In genomic region chr11:129768356-129768755, GRCh38 we compare ENCODE assay signal across 22 cellular contexts. TPM values are rescaled to one million over a fixed set of nuclear protein-coding genes. Genes with fewer than 3 reads are reported as not detected.
A peak's percentile ranks its signal among the peaks of the same experiment; 100 is the strongest.
DNase-seq lines count a peak whose midpoint lies in the region; ATAC-seq and TF ChIP-seq lines count a peak whose summit lies in the region.
"Had no signal": no experiment of that assay in that cellular context is flagged by ENCODE, and none has a peak within 500 bp of the region (broad histone marks: within the 10 kb centered on the region; RNA-seq: fewer than 3 reads in every experiment).

No MANE protein-coding gene starts in this region.

- H3K4me3 Mint-ChIP-seq in nephron = no peak overlapping the region

- peaks cover 10% of the 10 kb centered on the region for H3K27me3 Mint-ChIP-seq in nephron (ENCODE audit: low read depth)

- H3F3A ChIP-seq in PC-3 (ENCODE audit: low read length, unreplicated experiment) (no peaks in the 10 kb centered on the region), SK-N-SH (replicated peaks; ENCODE audit: insufficient read depth) (no peaks in the 10 kb centered on the region)

- no peak overlapping the region for H3K4me3 ChIP-seq in PC-3 (ENCODE audit: low read length)
- H3K4me3 ChIP-seq in astrocyte of the spinal cord (ENCODE audit: low read depth, low read length) = no peak overlapping the region
- no peak overlapping the region for H3K4me3 ChIP-seq in SK-N-SH (ENCODE audit: low read depth in 2 of 2, low read length in 1 of 2)

- ATAC-seq in PC-3 (no peak), GM18870 (IDR thresholded peaks at IDR 0.05; ENCODE audit: unreplicated experiment) (no peak), HG02973 (IDR thresholded peaks at IDR 0.05; ENCODE audit: unreplicated experiment) (no peak)
- ATAC-seq: HCT116, Right ventricle myocardium inferior had no signal

- H3K27ac Mint-ChIP-seq in nephron = peak overlapping the region; percentile 22 to 53 (median 49)

- H3K4me2 ChIP-seq in PC-3 (ENCODE audit: low read length) = no peak overlapping the region
- H3K4me2 ChIP-seq in SK-N-SH = no peak overlapping the region
- H3K4me2 ChIP-seq: KMS-11 had no signal

- H3K79me2 ChIP-seq in PC-3 (ENCODE audit: low read length) = no peaks in the 10 kb centered on the region
- H3K79me2 ChIP-seq in SK-N-SH (ENCODE audit: insufficient read depth) = no peaks in the 10 kb centered on the region

- H3K9me2 ChIP-seq in PC-3 (replicated peaks; ENCODE audit: low read length) (no peaks in the 10 kb centered on the region), SK-N-SH (no peaks in the 10 kb centered on the region)

- no peaks in the 10 kb centered on the region for H3K27me3 ChIP-seq in PC-3 (ENCODE audit: low read length)
- no peaks in the 10 kb centered on the region for H3K27me3 ChIP-seq in SK-N-SH (ENCODE audit: insufficient read depth)
- H3K27me3 ChIP-seq: BE2C had no signal

- H3K36me3 ChIP-seq in PC-3 (ENCODE audit: low read depth, low read length) (no peaks in the 10 kb centered on the region), SK-N-SH (replicated peaks in 1 of 2; ENCODE audit: control insufficient read depth in 1 of 2, insufficient read depth in 2 of 2, low read length in 1 of 2) (no peaks in the 10 kb centered on the region)
- H3K36me3 ChIP-seq: BE2C had no signal

- H3K9me3 ChIP-seq in PC-3 (ENCODE audit: low read length) = no peaks in the 10 kb centered on the region
- no peaks in the 10 kb centered on the region for H3K9me3 ChIP-seq in SK-N-SH
- H3K9me3 ChIP-seq: BE2C had no signal

- H2AFZ ChIP-seq in PC-3 (ENCODE audit: low read length) (peak overlapping the region; percentile 45; the same call in 1 of the 2 replicates), SK-N-SH (ENCODE audit: low read depth) (no peak overlapping the region)

- WGBS in SK-N-SH (ENCODE audit: low lambda C conversion rate) = 0% methylated on average over 1 of the region's 1 CpG

- in situ Hi-C loops in astrocyte of the spinal cord (cut with HindIII; ENCODE audit: low sequenced_read_pairs) = no loop called here

- no peak for DNase-seq in PC-3
- DNase-seq in astrocyte of the spinal cord (ENCODE audit: low read depth, low spot score) = peak; percentile 18
- peak; percentile 32 for DNase-seq in kidney tubule cell (ENCODE audit: low spot score)
- DNase-seq in SK-N-SH = no peak
- DNase-seq: BE2C; IMR-90; NCI-H1105; NCI-H1694; NCI-H2081; NCI-H2171; NCI-H345; NCI-H524; NCI-H774; NK-92 treated with Interleukin-12 subunit alpha and Interleukin-12 subunit beta, amount 100 ng/mL, for 24 hours had no signal

- H3K9ac ChIP-seq in PC-3 (ENCODE audit: low read length) = no peak overlapping the region
- no peak overlapping the region for H3K9ac ChIP-seq in SK-N-SH
- H3K9ac ChIP-seq: KMS-11 had no signal

- no peak overlapping the region for H3K27ac ChIP-seq in PC-3 (ENCODE audit: low read length)
- H3K27ac ChIP-seq in SK-N-SH (ENCODE audit: low read depth in 2 of 2, low read length in 1 of 2) = no peak overlapping the region
- H3K27ac ChIP-seq: KMS-11 had no signal

- TF ChIP-seq CTCF in PC-3 (conservative IDR thresholded peaks at IDR 0.05; ENCODE audit: low read depth, low read length) = no peak
- no peak for TF ChIP-seq CTCF in astrocyte of the spinal cord (IDR thresholded peaks at IDR 0.05; ENCODE audit: low read depth, low read length)
- no peak for TF ChIP-seq CTCF in nephron (IDR thresholded peaks at IDR 0.05; ENCODE audit: unreplicated experiment in 3 of 3)
- no peak for TF ChIP-seq CTCF in SK-N-SH (IDR thresholded peaks at IDR 0.05)

- TF ChIP-seq RAD21 in SK-N-SH (IDR thresholded peaks at IDR 0.05; ENCODE audit: low read length) = no peak

- H3K9me3 Mint-ChIP-seq in nephron = peaks cover 15% of the 10 kb centered on the region

- H3K4me1 Mint-ChIP-seq in nephron = no peaks in the 10 kb centered on the region

- H4K20me1 ChIP-seq in PC-3 (ENCODE audit: low read length) (no peaks in the 10 kb centered on the region), SK-N-SH (ENCODE audit: insufficient read depth) (no peaks in the 10 kb centered on the region)

- H3K4me1 ChIP-seq in PC-3 (ENCODE audit: insufficient read depth, low read length) = peaks cover 26% of the 10 kb centered on the region
- no peaks in the 10 kb centered on the region for H3K4me1 ChIP-seq in SK-N-SH (ENCODE audit: control insufficient read depth in 1 of 2, insufficient read depth in 2 of 2, low read depth in 1 of 2, low read length in 1 of 2)
- H3K4me1 ChIP-seq: BE2C had no signal

- no peaks in the 10 kb centered on the region for H3K36me3 Mint-ChIP-seq in nephron (ENCODE audit: low read depth)

- no TSS peak for BruUV-seq in PC-3 (replicated peaks; lab: Mats Ljungman, UMichigan)

- CTCF ChIA-PET in PC-3 (lab: Charles Lee) = interaction anchor here (0.7 kb wide), 1 partner anchor 143 kb away, joined by 3 read pairs; no protein-coding TSS in a partner anchor
- CTCF ChIA-PET in SK-N-SH (lab: Yijun Ruan, JAX) = no interaction called here

- no peak for TF ChIP-seq EP300 in SK-N-SH (IDR thresholded peaks at IDR 0.05; ENCODE audit: borderline replicate concordance in 1 of 2, low read depth in 1 of 2, low read length in 1 of 2)

- POLR2A ChIA-PET in PC-3 (lab: Charles Lee; ENCODE audit: unreplicated experiment) (no interaction called here), SK-N-SH (lab: Yijun Ruan, JAX) (no interaction called here)

- intact Hi-C loops in PC-3 (cut with micrococcal nuclease) = no loop called here

TF ChIP-seq in SK-N-SH, 30 proteins besides CTCF, POLR2A, EP300 and RAD21:
- no peak for TF ChIP-seq SMC3 (IDR thresholded peaks at IDR 0.05; ENCODE audit: low read depth, low read length)
- no peak for TF ChIP-seq MEF2A (IDR thresholded peaks at IDR 0.05; ENCODE audit: borderline replicate concordance, low read depth)
- TF ChIP-seq RCOR1 (IDR thresholded peaks at IDR 0.05; ENCODE audit: low read length) = no peak
- TF ChIP-seq GABPA (IDR thresholded peaks at IDR 0.05; ENCODE audit: low read depth) = no peak

RNA-seq across cellular contexts. Expression of gene TMEM45B, which starts 47.3 kb away (rescaled TPM):
- total RNA-seq in PC-3 (2014; rRNA removed) = 24.0 and 30.4 TPM in 2 replicates
- not detected in 2 replicates for polyA plus RNA-seq in SK-N-SH (2012; rRNA removed)
- 0.04 TPM in 1 of 2 replicates, not detected in the other for polyA plus RNA-seq in SK-N-SH (2012; cell fraction: cytosol; rRNA removed)
- polyA plus RNA-seq in SK-N-SH (2012; cell fraction: nucleus; rRNA removed) = not detected in 2 replicates
- total RNA-seq: A673, H1, IMR-90, Right ventricle myocardium inferior had no signal
- polyA plus RNA-seq: IMR-90 had no signal

Comparison
In these comparisons a context has a peak if more than half of its experiments do, and no peak if none do; other contexts are left out.
1. DNase-seq: peak in astrocyte of the spinal cord (single experiment) and kidney tubule cell (single experiment); none in PC-3 (single experiment) and SK-N-SH (single experiment).